ENCODE assay signal across 8 cellular contexts in genomic region chr4:16516796-16517413, GRCh38.
A peak's percentile ranks its signal among the peaks of the same experiment; 100 is the strongest.
DNase-seq lines count a peak whose midpoint lies in the region; ATAC-seq and TF ChIP-seq lines count a peak whose summit lies in the region.

No MANE protein-coding gene starts in this region.

- TF ChIP-seq POLR2A in ovary (IDR thresholded peaks at IDR 0.05), result no peak

- H3K36me3 ChIP-seq in PC-3 (ENCODE audit: low read depth, low read length) (no peaks in the 10 kb centered on the region), ovary (no peaks in the 10 kb centered on the region)

- no peaks in the 10 kb centered on the region for H3F3A ChIP-seq in PC-3 (ENCODE audit: low read length, unreplicated experiment)

- ATAC-seq in PC-3 (no peak), GM19452 (IDR thresholded peaks at IDR 0.05; ENCODE audit: unreplicated experiment) (no peak), HG02678 (IDR thresholded peaks at IDR 0.05; ENCODE audit: unreplicated experiment) (no peak)

- H3K4me3 ChIP-seq in PC-3 (ENCODE audit: low read length) (no peak overlapping the region), ovary (no peak overlapping the region)

- intact Hi-C loops in PC-3 (cut with micrococcal nuclease), result no loop called here
- intact Hi-C loops in ovary (cut with DNase I), result loop anchor here in 1 of 4 donors (10.0 kb wide), 1 partner anchor 808 kb away; no protein-coding TSS in a partner anchor

- DNase-seq in ELF-1 (ENCODE audit: low read depth, low spot score) (peak; percentile 12), PC-3 (peak; percentile 54), fibroblast of peridontal ligament (ENCODE audit: extremely low read depth) (peak; percentile 85), ovary (peak; percentile 46 to 71 (median 66)), A172 (ENCODE audit: low spot score) (no peak)
- DNase-seq in activated T-cell treated with anti-CD3 and anti-CD28 coated beads, Interleukin-2, amount 50 U/mL, for 48 hours, result no peak

- no peaks in the 10 kb centered on the region for H3K79me2 ChIP-seq in PC-3 (ENCODE audit: low read length)

- peak; percentile 51 for TF ChIP-seq CTCF in PC-3 (conservative IDR thresholded peaks at IDR 0.05; ENCODE audit: low read depth, low read length)
- TF ChIP-seq CTCF in ovary (IDR thresholded peaks at IDR 0.05), result peak in 1 of 3 donors; percentile 32

- H4K20me1 ChIP-seq in PC-3 (ENCODE audit: low read length), result no peaks in the 10 kb centered on the region

- H3K27ac ChIP-seq in PC-3 (ENCODE audit: low read length) (no peak overlapping the region), ovary (no peak overlapping the region)

- H2AFZ ChIP-seq in PC-3 (ENCODE audit: low read length), result no peak overlapping the region

- CTCF ChIA-PET in PC-3 (lab: Charles Lee), result no interaction called here

- H3K4me2 ChIP-seq in PC-3 (ENCODE audit: low read length), result no peak overlapping the region

- no peaks in the 10 kb centered on the region for H3K9me3 ChIP-seq in PC-3 (ENCODE audit: low read length)
- H3K9me3 ChIP-seq in ovary, result no peaks in the 10 kb centered on the region

- BruUV-seq in PC-3 (replicated peaks; lab: Mats Ljungman, UMichigan), result no TSS peak

- H3K27me3 ChIP-seq in PC-3 (ENCODE audit: low read length) (no peaks in the 10 kb centered on the region), ovary (no peaks in the 10 kb centered on the region)

- H3K9me2 ChIP-seq in PC-3 (replicated peaks; ENCODE audit: low read length), result no peaks in the 10 kb centered on the region

- H3K4me1 ChIP-seq in PC-3 (ENCODE audit: insufficient read depth, low read length), result no peaks in the 10 kb centered on the region
- H3K4me1 ChIP-seq in ovary (ENCODE audit: insufficient read depth), result peaks cover 9% of the 10 kb centered on the region

- H3K9ac ChIP-seq in PC-3 (ENCODE audit: low read length), result no peak overlapping the region

- TF ChIP-seq EP300 in ovary (IDR thresholded peaks at IDR 0.05), result no peak

- POLR2A ChIA-PET in PC-3 (lab: Charles Lee; ENCODE audit: unreplicated experiment), result no interaction called here

- 31 to 41% (median 38%) methylated on average over 5 of the region's 5 CpGs for WGBS in ovary, 3 donors

Comparison
In these comparisons a context has a peak if more than half of its experiments do, and no peak if none do; other contexts are left out.
1. DNase-seq: peak in ELF-1 (single experiment), PC-3 (single experiment), fibroblast of peridontal ligament (single experiment) and ovary (5 of 5); none in activated T-cell treated with anti-CD3 and anti-CD28 coated beads, Interleukin-2, amount 50 U/mL, for 48 hours (0 of 2) and A172 (single experiment).